18 cellular contexts compared by ENCODE assay signal in the genomic region with DNA sequence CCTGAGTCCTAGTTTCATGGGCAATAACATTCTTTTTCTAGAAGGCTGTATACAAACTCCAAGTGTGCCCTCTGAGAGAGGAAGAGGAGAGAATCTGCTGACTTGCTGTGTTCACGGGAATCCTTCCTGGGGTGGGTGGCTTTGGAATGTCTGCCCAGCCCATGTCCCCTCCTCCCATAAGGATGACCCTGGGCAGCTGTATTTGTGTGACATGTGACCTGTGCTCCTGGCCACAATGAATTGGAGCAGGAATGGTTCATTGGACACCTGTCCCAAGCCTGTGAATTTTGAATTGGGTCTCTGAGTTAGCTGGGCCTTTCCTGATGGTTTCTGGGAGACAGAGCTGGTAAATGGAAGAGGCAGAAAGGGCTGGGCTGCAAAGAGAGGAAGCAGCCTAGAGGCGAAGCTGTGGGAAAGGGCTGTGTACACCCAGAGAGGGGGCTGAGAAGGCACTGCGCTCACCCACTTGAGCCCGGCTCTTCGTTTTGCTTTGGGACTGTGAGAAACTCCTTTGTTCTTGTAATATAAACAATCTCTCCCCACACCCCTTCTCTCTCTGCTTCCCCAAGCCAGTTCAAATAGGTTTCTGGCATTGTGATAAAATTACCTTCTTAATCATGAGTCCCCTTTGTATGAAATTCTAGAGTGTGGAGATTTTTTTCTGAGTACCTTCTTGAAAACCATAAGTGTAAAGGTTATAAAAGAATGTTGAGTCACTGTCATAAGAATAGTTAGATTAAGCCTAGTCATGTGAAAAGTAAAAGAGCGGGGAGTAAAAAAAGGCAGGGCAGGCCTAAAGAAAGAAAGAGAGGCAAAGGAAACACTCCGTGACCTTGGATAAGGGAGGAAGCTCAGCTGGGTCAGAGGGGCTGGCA. TPM values are rescaled to one million over a fixed set of nuclear protein-coding genes. Genes with fewer than 3 reads are reported as not detected.
DNase-seq lines count a peak whose midpoint lies in the region; ATAC-seq and TF ChIP-seq lines count a peak whose summit lies in the region.
"Had no signal": no experiment of that assay in that cellular context is flagged by ENCODE, and none has a peak within 500 bp of the region (broad histone marks: within the 10 kb centered on the region; RNA-seq: fewer than 3 reads in every experiment).

No MANE protein-coding gene starts in this region.

- TF ChIP-seq POLR2A in stomach (IDR thresholded peaks at IDR 0.05) = no peak

- no peaks in the 10 kb centered on the region for H3K9me3 Mint-ChIP-seq in activated T-helper 17 cell treated with anti-CD3 and anti-CD28 coated beads, Interleukin-2, amount 50 U/mL, for 72 hours
- H3K9me3 Mint-ChIP-seq in T-helper 2 cell treated with Interferon-gamma antibody and Interleukin-4, amounts not matched to agents 5 μg/mL and 100 μg/mL, for 36 hours = no peaks in the 10 kb centered on the region
- H3K9me3 Mint-ChIP-seq: activated T-cell treated with anti-CD3 and anti-CD28 coated beads, Interleukin-2, amount 50 U/mL, for 4 hours had no signal

- H3K27ac ChIP-seq in left lung (peak overlapping the region; percentile 61 to 72), stomach (peak overlapping the region in 4 of 5 donors; percentile 29 to 56 (median 46))
- H3K27ac ChIP-seq: gastroesophageal sphincter, sigmoid colon, testis had no signal

- H3K36me3 ChIP-seq in HAP-1 (replicated peaks) = no peaks in the 10 kb centered on the region
- no peaks in the 10 kb centered on the region for H3K36me3 ChIP-seq in left lung
- no peaks in the 10 kb centered on the region for H3K36me3 ChIP-seq in stomach
- H3K36me3 ChIP-seq: sigmoid colon had no signal

- no peak overlapping the region for H3K4me3 Mint-ChIP-seq in activated T-helper 17 cell treated with anti-CD3 and anti-CD28 coated beads, Interleukin-2, amount 50 U/mL, for 72 hours
- H3K4me3 Mint-ChIP-seq in T-helper 2 cell treated with Interferon-gamma antibody and Interleukin-4, amounts not matched to agents 5 μg/mL and 100 μg/mL, for 36 hours = no peak overlapping the region
- H3K4me3 Mint-ChIP-seq: activated T-cell treated with anti-CD3 and anti-CD28 coated beads, Interleukin-2, amount 50 U/mL, for 4 hours; neural crest cell had no signal

- H3K4me1 ChIP-seq in HAP-1 (peaks cover 34% of the 10 kb centered on the region), left lung (peaks cover 0 to 3% of the 10 kb centered on the region in 2 donors), stomach (peaks cover 5 to 30% (median 16%) of the 10 kb centered on the region in 4 donors)
- H3K4me1 ChIP-seq: gastroesophageal sphincter, sigmoid colon, testis had no signal

- DNase-seq in HAP-1 (ENCODE audit: low spot score in 2 of 2) = peak; percentile 62 to 79
- DNase-seq in left lung = peak in 1 of 2 donors; percentile 46
- no peak for DNase-seq in stomach
- no peak for DNase-seq in NCI-H1694 (lab: John Stamatoyannopoulos, UW)
- DNase-seq in T-helper 2 cell treated with Interferon-gamma antibody and Interleukin-4, amounts not matched to agents 5 μg/mL and 100 μg/mL, for 36 hours (ENCODE audit: low spot score) = no peak
- DNase-seq: activated T-cell treated with anti-CD3 and anti-CD28 coated beads, Interleukin-2, amount 50 U/mL, for 4 hours; C1 segment of cervical spinal cord; EL; mammary epithelial cell; NCI-H2171 treated with DMSO at 0.1 percent for 48 hours; sigmoid colon; stimulated activated CD4-positive, alpha-beta T cell treated with anti-CD3 and anti-CD28 coated beads, Interleukin-4, amount 100 ng/mL, for 24 hours; stimulated activated CD8-positive, alpha-beta memory T cell treated with anti-CD3 and anti-CD28 coated beads, Interleukin-4, amount 100 ng/mL, for 48 hours; testis had no signal

- no peak for TF ChIP-seq CTCF in left lung (IDR thresholded peaks at IDR 0.05)
- TF ChIP-seq CTCF in stomach (IDR thresholded peaks at IDR 0.05) = no peak

- H3K4me3 ChIP-seq in HAP-1 = no peak overlapping the region
- no peak overlapping the region for H3K4me3 ChIP-seq in left lung
- H3K4me3 ChIP-seq in stomach = no peak overlapping the region
- H3K4me3 ChIP-seq: gastroesophageal sphincter, sigmoid colon, testis had no signal

- no peaks in the 10 kb centered on the region for H3K36me3 Mint-ChIP-seq in activated T-helper 17 cell treated with anti-CD3 and anti-CD28 coated beads, Interleukin-2, amount 50 U/mL, for 72 hours (ENCODE audit: low read depth)
- no peaks in the 10 kb centered on the region for H3K36me3 Mint-ChIP-seq in T-helper 2 cell treated with Interferon-gamma antibody and Interleukin-4, amounts not matched to agents 5 μg/mL and 100 μg/mL, for 36 hours (ENCODE audit: low read depth)

- WGBS in stomach, 5 donors = 48 to 65% (median 54%) methylated on average over 7 of the region's 7 CpGs

- no peak for TF ChIP-seq EP300 in stomach (IDR thresholded peaks at IDR 0.05)

- H3K9me3 ChIP-seq in HAP-1 (no peaks in the 10 kb centered on the region), left lung (no peaks in the 10 kb centered on the region), stomach (no peaks in the 10 kb centered on the region)
- H3K9me3 ChIP-seq: sigmoid colon, testis had no signal

- peaks cover 9% of the 10 kb centered on the region for H3K4me1 Mint-ChIP-seq in activated T-helper 17 cell treated with anti-CD3 and anti-CD28 coated beads, Interleukin-2, amount 50 U/mL, for 72 hours
- H3K4me1 Mint-ChIP-seq in T-helper 2 cell treated with Interferon-gamma antibody and Interleukin-4, amounts not matched to agents 5 μg/mL and 100 μg/mL, for 36 hours (ENCODE audit: low read depth) = peaks cover 14% of the 10 kb centered on the region

- H3K27me3 Mint-ChIP-seq in activated T-helper 17 cell treated with anti-CD3 and anti-CD28 coated beads, Interleukin-2, amount 50 U/mL, for 72 hours = no peaks in the 10 kb centered on the region
- no peaks in the 10 kb centered on the region for H3K27me3 Mint-ChIP-seq in T-helper 2 cell treated with Interferon-gamma antibody and Interleukin-4, amounts not matched to agents 5 μg/mL and 100 μg/mL, for 36 hours (ENCODE audit: low read depth)

- in situ Hi-C loops in HAP-1 (cut with MboI; ENCODE audit: low sequenced_read_pairs) = no loop called here

- no peaks in the 10 kb centered on the region for H3K27me3 ChIP-seq in HAP-1 (ENCODE audit: low read depth)
- H3K27me3 ChIP-seq in left lung = no peaks in the 10 kb centered on the region
- H3K27me3 ChIP-seq in stomach = no peaks in the 10 kb centered on the region
- H3K27me3 ChIP-seq: gastroesophageal sphincter, sigmoid colon, testis had no signal

- H3K27ac Mint-ChIP-seq in activated T-helper 17 cell treated with anti-CD3 and anti-CD28 coated beads, Interleukin-2, amount 50 U/mL, for 72 hours = peak overlapping the region; percentile 1
- no peak overlapping the region for H3K27ac Mint-ChIP-seq in T-helper 2 cell treated with Interferon-gamma antibody and Interleukin-4, amounts not matched to agents 5 μg/mL and 100 μg/mL, for 36 hours

- ATAC-seq in activated T-helper 17 cell treated with anti-CD3 and anti-CD28 coated beads, Interleukin-2, amount 50 U/mL, for 72 hours (replicated peaks) = no peak
- ATAC-seq in left lung (peak; percentile 67), HG02678 (IDR thresholded peaks at IDR 0.05; ENCODE audit: unreplicated experiment) (no peak)
- ATAC-seq: activated T-cell treated with anti-CD3 and anti-CD28 coated beads, Interleukin-2, amount 50 U/mL, for 4 hours; gastroesophageal sphincter had no signal

- intact Hi-C loops in left lung (cut with DNase I) (no loop called here), stomach (cut with DNase I; ENCODE audit: low total_unique reads) (no loop called here)

RNA-seq across cellular contexts. Expression of a gene that starts 49.8 kb away (rescaled TPM):
- total RNA-seq in activated T-helper 17 cell treated with anti-CD3 and anti-CD28 coated beads, Interleukin-2, amount 50 U/mL, for 72 hours = 1 to 10 TPM; 2.2 to 4.4 TPM
- total RNA-seq in left lung (1 to 10 TPM; 2.0 to 8.2 TPM), stomach (1 to 10 TPM in 3 of 5 donors, under 1 TPM in 1, not detected in 1; 0.58 to 4.8 (median 3.2) TPM)
- under 1 TPM; 0.12 to 0.46 (median 0.38) TPM for polyA plus RNA-seq in stomach

Comparison
In these comparisons a context has a peak if more than half of its experiments do, and no peak if none do; other contexts are left out.
1. DNase-seq: peak in HAP-1 (2 of 2); none in stomach (single experiment), NCI-H1694 (single experiment) and T-helper 2 cell treated with Interferon-gamma antibody and Interleukin-4, amounts not matched to agents 5 μg/mL and 100 μg/mL, for 36 hours (single experiment).